In the genomic region with DNA sequence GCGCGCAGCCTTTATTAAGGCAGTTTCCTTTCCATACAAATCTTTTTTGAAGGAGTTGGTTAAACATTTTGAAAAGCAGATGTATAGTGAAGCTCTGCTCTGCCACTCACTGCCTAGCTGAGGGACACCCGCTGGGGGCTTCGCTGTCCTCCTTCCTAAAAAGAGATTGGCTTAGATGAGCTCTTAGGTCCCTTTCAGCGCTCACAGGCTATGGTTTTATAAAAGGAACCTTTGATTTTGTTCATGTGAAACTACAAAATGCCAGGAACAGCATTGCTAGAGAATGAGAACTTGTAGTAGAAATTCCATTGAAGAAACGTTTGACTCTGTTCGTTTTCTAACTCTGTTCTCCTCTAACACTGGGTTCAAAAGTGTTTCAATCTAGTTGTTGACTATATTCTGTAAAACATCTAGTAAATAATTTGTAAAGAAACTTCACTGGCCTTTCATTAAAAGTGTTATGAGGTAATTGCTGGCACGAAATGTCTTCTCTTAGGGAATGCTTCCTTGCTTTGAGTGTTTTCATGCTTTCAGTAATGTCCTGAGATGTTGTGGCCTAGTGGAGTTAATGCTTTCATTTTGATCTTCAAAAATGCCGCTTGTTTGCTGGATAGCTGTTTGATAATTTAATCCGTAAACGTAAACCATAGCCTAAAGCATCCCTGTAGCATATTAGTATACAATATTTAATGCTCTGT, we compare ENCODE assay signal across 2 cellular contexts.
TF ChIP-seq lines count a peak whose summit lies in the region.

No MANE protein-coding gene starts in this region.

TF ChIP-seq in HEK293, 187 proteins besides CTCF, POLR2A, EP300 and RAD21:
- TF ChIP-seq, protein P1, sequence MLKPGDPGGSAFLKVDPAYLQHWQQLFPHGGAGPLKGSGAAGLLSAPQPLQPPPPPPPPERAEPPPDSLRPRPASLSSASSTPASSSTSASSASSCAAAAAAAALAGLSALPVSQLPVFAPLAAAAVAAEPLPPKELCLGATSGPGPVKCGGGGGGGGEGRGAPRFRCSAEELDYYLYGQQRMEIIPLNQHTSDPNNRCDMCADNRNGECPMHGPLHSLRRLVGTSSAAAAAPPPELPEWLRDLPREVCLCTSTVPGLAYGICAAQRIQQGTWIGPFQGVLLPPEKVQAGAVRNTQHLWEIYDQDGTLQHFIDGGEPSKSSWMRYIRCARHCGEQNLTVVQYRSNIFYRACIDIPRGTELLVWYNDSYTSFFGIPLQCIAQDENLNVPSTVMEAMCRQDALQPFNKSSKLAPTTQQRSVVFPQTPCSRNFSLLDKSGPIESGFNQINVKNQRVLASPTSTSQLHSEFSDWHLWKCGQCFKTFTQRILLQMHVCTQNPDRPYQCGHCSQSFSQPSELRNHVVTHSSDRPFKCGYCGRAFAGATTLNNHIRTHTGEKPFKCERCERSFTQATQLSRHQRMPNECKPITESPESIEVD (tag by site-specific recombination; IDR thresholded peaks at IDR 0.05) = peak; percentile 65
- no peak for TF ChIP-seq ZNF138 (tag by site-specific recombination; IDR thresholded peaks at IDR 0.05; ENCODE audit: borderline replicate concordance)
- peak; percentile 77 for TF ChIP-seq PRDM1 (tag by site-specific recombination; IDR thresholded peaks at IDR 0.05)

TF ChIP-seq in HepG2, 621 proteins besides CTCF, POLR2A, EP300 and RAD21:
- TF ChIP-seq, protein P2, sequence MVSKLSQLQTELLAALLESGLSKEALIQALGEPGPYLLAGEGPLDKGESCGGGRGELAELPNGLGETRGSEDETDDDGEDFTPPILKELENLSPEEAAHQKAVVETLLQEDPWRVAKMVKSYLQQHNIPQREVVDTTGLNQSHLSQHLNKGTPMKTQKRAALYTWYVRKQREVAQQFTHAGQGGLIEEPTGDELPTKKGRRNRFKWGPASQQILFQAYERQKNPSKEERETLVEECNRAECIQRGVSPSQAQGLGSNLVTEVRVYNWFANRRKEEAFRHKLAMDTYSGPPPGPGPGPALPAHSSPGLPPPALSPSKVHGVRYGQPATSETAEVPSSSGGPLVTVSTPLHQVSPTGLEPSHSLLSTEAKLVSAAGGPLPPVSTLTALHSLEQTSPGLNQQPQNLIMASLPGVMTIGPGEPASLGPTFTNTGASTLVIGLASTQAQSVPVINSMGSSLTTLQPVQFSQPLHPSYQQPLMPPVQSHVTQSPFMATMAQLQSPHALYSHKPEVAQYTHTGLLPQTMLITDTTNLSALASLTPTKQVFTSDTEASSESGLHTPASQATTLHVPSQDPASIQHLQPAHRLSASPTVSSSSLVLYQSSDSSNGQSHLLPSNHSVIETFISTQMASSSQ (IDR thresholded peaks at IDR 0.05; ENCODE audit: low read depth) = no peak
- TF ChIP-seq, protein P2 (CRISPR knock-in tag; IDR thresholded peaks at IDR 0.05; ENCODE audit: borderline replicate concordance) = no peak
- TF ChIP-seq MLLT10 (CRISPR knock-in tag; IDR thresholded peaks at IDR 0.05) (no peak), REPIN1 (CRISPR knock-in tag; IDR thresholded peaks at IDR 0.05; ENCODE audit: borderline replicate concordance, low read depth) (no peak)
- TF ChIP-seq, protein P3, sequence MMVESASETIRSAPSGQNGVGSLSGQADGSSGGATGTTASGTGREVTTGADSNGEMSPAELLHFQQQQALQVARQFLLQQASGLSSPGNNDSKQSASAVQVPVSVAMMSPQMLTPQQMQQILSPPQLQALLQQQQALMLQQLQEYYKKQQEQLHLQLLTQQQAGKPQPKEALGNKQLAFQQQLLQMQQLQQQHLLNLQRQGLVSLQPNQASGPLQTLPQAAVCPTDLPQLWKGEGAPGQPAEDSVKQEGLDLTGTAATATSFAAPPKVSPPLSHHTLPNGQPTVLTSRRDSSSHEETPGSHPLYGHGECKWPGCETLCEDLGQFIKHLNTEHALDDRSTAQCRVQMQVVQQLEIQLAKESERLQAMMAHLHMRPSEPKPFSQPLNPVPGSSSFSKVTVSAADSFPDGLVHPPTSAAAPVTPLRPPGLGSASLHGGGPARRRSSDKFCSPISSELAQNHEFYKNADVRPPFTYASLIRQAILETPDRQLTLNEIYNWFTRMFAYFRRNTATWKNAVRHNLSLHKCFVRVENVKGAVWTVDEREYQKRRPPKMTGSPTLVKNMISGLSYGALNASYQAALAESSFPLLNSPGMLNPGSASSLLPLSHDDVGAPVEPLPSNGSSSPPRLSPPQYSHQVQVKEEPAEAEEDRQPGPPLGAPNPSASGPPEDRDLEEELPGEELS (CRISPR knock-in tag; IDR thresholded peaks at IDR 0.05) = no peak
